27 cellular contexts compared by ENCODE assay signal in genomic region chr19:55153652-55154264, GRCh38. TPM values are rescaled to one million over a fixed set of nuclear protein-coding genes. Genes with fewer than 3 reads are reported as not detected.
"Had no signal": no experiment of that assay in that cellular context is flagged by ENCODE, and none has a peak within 500 bp of the region (broad histone marks: within the 10 kb centered on the region; RNA-seq: fewer than 3 reads in every experiment).

No MANE protein-coding gene starts in this region.

- DNase-seq: activated CD4-positive, alpha-beta T cell treated with anti-CD3 and anti-CD28 coated beads for 4 hours; activated CD8-positive, alpha-beta memory T cell treated with anti-CD3 and anti-CD28 coated beads, Interleukin-2, amount 50 U/mL, for 4 hours; activated CD8-positive, alpha-beta T cell treated with anti-CD3 and anti-CD28 coated beads, Interleukin-2, amount 10 ng/mL, durations not matched to agents 7 days and 5 days; activated gamma-delta T cell; activated T-cell treated with anti-CD3 and anti-CD28 coated beads, Interleukin-2, amount 50 U/mL, for 48 hours; dermis blood vessel endothelial cell; effector memory CD8-positive, alpha-beta T cell; foreskin melanocyte; head of caudate nucleus; left cardiac atrium; ovary; stimulated activated CD4-positive, alpha-beta T cell treated with anti-CD3 and anti-CD28 coated beads, Interleukin-12 subunit alpha, Interleukin-12 subunit beta, amount 100 ng/mL, for 4 hours; stimulated activated CD4-positive, alpha-beta T cell treated with anti-CD3 and anti-CD28 coated beads, Interleukin-2, amount 100 ng/mL, for 24 hours; stomach; T-helper 2 cell; testis; upper lobe of left lung had no signal

- H3K4me3 ChIP-seq: ascending aorta, breast epithelium, lung, ovary, stomach, testis, upper lobe of left lung had no signal

- H3K4me1 ChIP-seq: ascending aorta, breast epithelium had no signal

- H3K36me3 ChIP-seq: ascending aorta, breast epithelium, ovary, stomach, upper lobe of left lung had no signal

- FAIRE-seq: TTC549 had no signal

- H3K27me3 ChIP-seq: ovary, testis had no signal

- ATAC-seq: activated CD8-positive, alpha-beta T cell treated with anti-CD3 and anti-CD28 coated beads, Interleukin-2, amount 10 ng/mL, durations not matched to agents 7 days and 5 days; effector memory CD8-positive, alpha-beta T cell; left cardiac atrium; WTC11 had no signal

- H3K9me3 ChIP-seq: ascending aorta, breast epithelium, ovary, stomach, testis, upper lobe of left lung had no signal

- H3K27ac Mint-ChIP-seq: effector memory CD8-positive, alpha-beta T cell; mesothelial cell of epicardium; WTC11 had no signal

- H3K27ac ChIP-seq: ascending aorta, breast epithelium, epithelial cell of prostate, ovary, stomach, testis, upper lobe of left lung had no signal

- H3K36me3 Mint-ChIP-seq: mesothelial cell of epicardium had no signal

RNA-seq across cellular contexts. Expression of gene TNNI3, which starts 3.8 kb away (rescaled TPM):
- total RNA-seq: activated CD8-positive, alpha-beta T cell treated with anti-CD3 and anti-CD28 coated beads, Interleukin-2, amount 10 ng/mL, durations not matched to agents 7 days and 5 days; ascending aorta; chondrocyte; dermis blood vessel endothelial cell; fibroblast of lung; stomach had no signal
- polyA plus RNA-seq: fibroblast of lung had no signal

RNA-seq across cellular contexts. Expression of gene TNNT1, which starts 4.8 kb away (rescaled TPM):
- total RNA-seq: activated CD8-positive, alpha-beta T cell treated with anti-CD3 and anti-CD28 coated beads, Interleukin-2, amount 10 ng/mL, durations not matched to agents 7 days and 5 days; ascending aorta; neural crest cell had no signal

RNA-seq across cellular contexts. Expression of gene DNAAF3, which starts 12.7 kb away (rescaled TPM):
- total RNA-seq: ascending aorta had no signal

RNA-seq across cellular contexts. Expression of gene SYT5, which starts 26.3 kb away (rescaled TPM):
- total RNA-seq: ascending aorta, dermis blood vessel endothelial cell, left cardiac atrium had no signal
- polyA plus RNA-seq: ovary had no signal
